Comparison of ENCODE assay signal across 8 cellular contexts in genomic region chr9:126986506-126986951, GRCh38.
DNase-seq lines count a peak whose midpoint lies in the region; ATAC-seq and TF ChIP-seq lines count a peak whose summit lies in the region.

No MANE protein-coding gene starts in this region.

- H3K27ac Mint-ChIP-seq in CD4-positive, alpha-beta T cell = peak overlapping the region; percentile 80
- no peak overlapping the region for H3K27ac Mint-ChIP-seq in activated T-cell treated with anti-CD3 and anti-CD28 coated beads, Interleukin-2, amount 50 U/mL, for 72 hours
- H3K27ac Mint-ChIP-seq in memory B cell = peak overlapping the region; percentile 79

- no peak for TF ChIP-seq CTCF in CD4-positive, alpha-beta T cell (IDR thresholded peaks at IDR 0.05)

- H3K9me3 Mint-ChIP-seq in CD4-positive, alpha-beta T cell = peaks cover 3% of the 10 kb centered on the region
- peaks cover 2 to 5% of the 10 kb centered on the region in 2 donors for H3K9me3 Mint-ChIP-seq in activated T-cell treated with anti-CD3 and anti-CD28 coated beads, Interleukin-2, amount 50 U/mL, for 72 hours
- peaks cover 2% of the 10 kb centered on the region for H3K9me3 Mint-ChIP-seq in memory B cell

- ATAC-seq in CD4-positive, alpha-beta T cell (ENCODE audit: poor library complexity) = peak; percentile 55
- peak; percentile 76 to 80 for ATAC-seq in activated T-cell treated with anti-CD3 and anti-CD28 coated beads, Interleukin-2, amount 50 U/mL, for 72 hours (replicated peaks in 1 of 2)
- no peak for ATAC-seq in memory B cell (ENCODE audit: low read depth)
- no peak for ATAC-seq in HG03280 (IDR thresholded peaks at IDR 0.05; ENCODE audit: unreplicated experiment)
- no peak for ATAC-seq in HG03175 (IDR thresholded peaks at IDR 0.05; ENCODE audit: unreplicated experiment)
- ATAC-seq in HG03039 (IDR thresholded peaks at IDR 0.05; ENCODE audit: unreplicated experiment) = no peak

- CTCF ChIA-PET in CD4-positive, alpha-beta T cell (lab: Charles Lee) = interaction anchor here (0.6 to 2.6 kb wide), 11 partner anchors 12 to 451 kb away, joined by 3 to 11 read pairs (median 3); no protein-coding TSS in a partner anchor

- H3K27me3 Mint-ChIP-seq in CD4-positive, alpha-beta T cell = peaks cover 88% of the 10 kb centered on the region
- peaks cover 96% of the 10 kb centered on the region for H3K27me3 Mint-ChIP-seq in activated T-cell treated with anti-CD3 and anti-CD28 coated beads, Interleukin-2, amount 50 U/mL, for 72 hours (ENCODE audit: low read depth)
- H3K27me3 Mint-ChIP-seq in memory B cell = peaks cover 5% of the 10 kb centered on the region

- peak in 8 of 10 experiments; percentile 8 to 35 (median 20) for DNase-seq in CD4-positive, alpha-beta T cell
- DNase-seq in HuH-7 (ENCODE audit: low spot score) = peak; percentile 24
- DNase-seq in activated T-cell treated with anti-CD3 and anti-CD28 coated beads, Interleukin-2, amount 50 U/mL, for 72 hours = peak; percentile 41 to 47
- DNase-seq in memory B cell (ENCODE audit: low spot score in 2 of 2) = no peak
- no peak for DNase-seq in OCI-M1 (lab: John Stamatoyannopoulos, UW)

- H3K36me3 Mint-ChIP-seq in CD4-positive, alpha-beta T cell (ENCODE audit: low read depth) = peaks cover 11% of the 10 kb centered on the region
- peaks cover 10 to 11% of the 10 kb centered on the region in 2 donors for H3K36me3 Mint-ChIP-seq in activated T-cell treated with anti-CD3 and anti-CD28 coated beads, Interleukin-2, amount 50 U/mL, for 72 hours (ENCODE audit: insufficient read depth in 2 of 2)
- peaks cover 39% of the 10 kb centered on the region for H3K36me3 Mint-ChIP-seq in memory B cell

- intact Hi-C loops in CD4-positive, alpha-beta T cell (cut with DNase I, micrococcal nuclease) = loop anchor here (1.0 to 5.0 kb wide), 4 partner anchors 19 to 402 kb away; no protein-coding TSS in a partner anchor

- peaks cover 8% of the 10 kb centered on the region for H3K9me3 ChIP-seq in CD4-positive, alpha-beta T cell (ENCODE audit: control insufficient read depth, low read length)

- POLR2A ChIA-PET in CD4-positive, alpha-beta T cell (lab: Charles Lee) = interaction anchor here (0.7 to 2.9 kb wide), 8 partner anchors 19 to 401 kb away, joined by 3 to 27 read pairs (median 3); no protein-coding TSS in a partner anchor

- H3K4me1 Mint-ChIP-seq in CD4-positive, alpha-beta T cell (ENCODE audit: low read depth) = peaks cover 59% of the 10 kb centered on the region
- peaks cover 38% of the 10 kb centered on the region for H3K4me1 Mint-ChIP-seq in activated T-cell treated with anti-CD3 and anti-CD28 coated beads, Interleukin-2, amount 50 U/mL, for 72 hours (ENCODE audit: low read depth)
- peaks cover 37% of the 10 kb centered on the region for H3K4me1 Mint-ChIP-seq in memory B cell

- H3K4me3 Mint-ChIP-seq in CD4-positive, alpha-beta T cell = peak overlapping the region; percentile 65
- peak overlapping the region; percentile 58 to 59 for H3K4me3 Mint-ChIP-seq in activated T-cell treated with anti-CD3 and anti-CD28 coated beads, Interleukin-2, amount 50 U/mL, for 72 hours
- H3K4me3 Mint-ChIP-seq in memory B cell = no peak overlapping the region

- no peak overlapping the region for H3K27ac ChIP-seq in CD4-positive, alpha-beta T cell (ENCODE audit: low read depth, low read length)

- H3K27me3 ChIP-seq in CD4-positive, alpha-beta T cell (ENCODE audit: control insufficient read depth, insufficient read depth, low read length) = peaks cover 35% of the 10 kb centered on the region

Comparison
In these comparisons a context has a peak if more than half of its experiments do, and no peak if none do; other contexts are left out.
1. ATAC-seq: peak in CD4-positive, alpha-beta T cell (single experiment) and activated T-cell treated with anti-CD3 and anti-CD28 coated beads, Interleukin-2, amount 50 U/mL, for 72 hours (2 of 2); none in memory B cell (single experiment), HG03280 (single experiment), HG03175 (single experiment) and HG03039 (single experiment).
2. DNase-seq: peak in CD4-positive, alpha-beta T cell (8 of 10), HuH-7 (single experiment) and activated T-cell treated with anti-CD3 and anti-CD28 coated beads, Interleukin-2, amount 50 U/mL, for 72 hours (2 of 2); none in memory B cell (0 of 2) and OCI-M1 (single experiment).